19 cellular contexts compared by ENCODE assay signal in the genomic region with DNA sequence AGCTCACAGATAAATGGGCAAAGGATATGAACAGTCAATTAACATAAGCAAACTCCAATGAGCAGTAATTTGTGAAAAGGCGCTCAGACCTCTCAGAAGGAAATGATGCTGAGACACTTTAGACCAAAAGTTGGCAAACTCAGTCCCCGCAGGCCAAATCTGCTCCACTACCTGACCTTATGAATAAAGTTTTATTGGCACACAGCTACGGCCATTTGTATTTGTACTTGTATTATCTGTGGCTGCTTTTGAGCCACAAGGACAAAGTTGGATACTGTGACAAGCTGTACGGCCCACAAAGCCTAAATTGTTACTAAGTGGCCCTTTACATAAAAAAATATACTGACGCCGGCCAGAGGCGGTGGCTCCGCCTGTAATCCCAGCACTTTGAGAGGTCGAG.
A peak's percentile ranks its signal among the peaks of the same experiment; 100 is the strongest.
DNase-seq lines count a peak whose midpoint lies in the region; ATAC-seq, FAIRE-seq and TF ChIP-seq lines count a peak whose summit lies in the region.
"Had no signal": no experiment of that assay in that cellular context is flagged by ENCODE, and none has a peak within 500 bp of the region (broad histone marks: within the 10 kb centered on the region; RNA-seq: fewer than 3 reads in every experiment).

No MANE protein-coding gene starts in this region.

- FAIRE-seq in K562 (lab: Jason Lieb, UNC): no peak

- H3K36me3 ChIP-seq in CD8-positive, alpha-beta T cell (ENCODE audit: insufficient read depth, low read length): peaks cover 48% of the 10 kb centered on the region
- peaks cover 80% of the 10 kb centered on the region for H3K36me3 ChIP-seq in SK-N-MC (ENCODE audit: insufficient read depth, low read length)
- H3K36me3 ChIP-seq in K562 (ENCODE audit: control insufficient read depth, insufficient read depth, low read length): no peaks in the 10 kb centered on the region
- peaks cover 15% of the 10 kb centered on the region for H3K36me3 ChIP-seq in left ventricle myocardium inferior

- TF ChIP-seq CTCF in CD8-positive, alpha-beta T cell (IDR thresholded peaks at IDR 0.05): no peak
- no peak for TF ChIP-seq CTCF in K562 (IDR thresholded peaks at IDR 0.05 in 2 of 3, conservative IDR thresholded peaks at IDR 0.05 in 1 of 3; ENCODE audit: insufficient read depth in 2 of 3, low read depth in 1 of 3, low read length in 3 of 3)
- TF ChIP-seq CTCF in left ventricle myocardium inferior (IDR thresholded peaks at IDR 0.05; ENCODE audit: borderline replicate concordance): no peak

- no peak overlapping the region for H3K4me2 ChIP-seq in K562 (ENCODE audit: insufficient read depth, low read length)

- no peaks in the 10 kb centered on the region for H3K4me1 ChIP-seq in CD8-positive, alpha-beta T cell (ENCODE audit: insufficient read depth, low read length)
- H3K4me1 ChIP-seq in K562 (replicated peaks in 1 of 2; ENCODE audit: control insufficient read depth in 2 of 2, insufficient read depth in 2 of 2, low read length in 2 of 2): peaks cover 0 to 17% of the 10 kb centered on the region in 2 experiments; a peak in 3 of 5 replicates
- H3K4me1 ChIP-seq in left ventricle myocardium inferior: peaks cover 11% of the 10 kb centered on the region

- peaks cover 3% of the 10 kb centered on the region for H3K9me3 Mint-ChIP-seq in CD8-positive, alpha-beta T cell
- no peaks in the 10 kb centered on the region for H3K9me3 Mint-ChIP-seq in stimulated activated effector memory CD8-positive, alpha-beta T cell treated with anti-CD3 and anti-CD28 coated beads, Interleukin-12 subunit alpha, Interleukin-12 subunit beta, amount 100 ng/mL, for 72 hours
- H3K9me3 Mint-ChIP-seq: HFFc6 had no signal

- POLR2A ChIA-PET in CD8-positive, alpha-beta T cell (lab: Charles Lee): no interaction called here
- POLR2A ChIA-PET in K562 (lab: Yijun Ruan, JAX): interaction anchor here (0.7 to 0.8 kb wide), 2 partner anchors 26 to 238 kb away, joined by 3 read pairs; no protein-coding TSS in a partner anchor

- no peaks in the 10 kb centered on the region for H3K9me3 ChIP-seq in CD8-positive, alpha-beta T cell (ENCODE audit: low read length)
- H3K9me3 ChIP-seq in SK-N-MC (ENCODE audit: low read depth, low read length) (no peaks in the 10 kb centered on the region), K562 (replicated peaks; ENCODE audit: control insufficient read depth, insufficient read depth, low read depth, low read length) (no peaks in the 10 kb centered on the region), left ventricle myocardium inferior (replicated peaks) (peaks cover 10% of the 10 kb centered on the region)

- H3K27me3 ChIP-seq in CD8-positive, alpha-beta T cell (ENCODE audit: insufficient read depth, low read length): no peaks in the 10 kb centered on the region
- H3K27me3 ChIP-seq in K562 (ENCODE audit: control insufficient read depth in 2 of 2, insufficient read depth in 2 of 2, low read length in 2 of 2) (no peaks in the 10 kb centered on the region), left ventricle myocardium inferior (ENCODE audit: low read depth) (no peaks in the 10 kb centered on the region)

- peaks cover 23% of the 10 kb centered on the region for H3K4me1 Mint-ChIP-seq in CD8-positive, alpha-beta T cell (ENCODE audit: low read depth)
- H3K4me1 Mint-ChIP-seq in stimulated activated effector memory CD8-positive, alpha-beta T cell treated with anti-CD3 and anti-CD28 coated beads, Interleukin-12 subunit alpha, Interleukin-12 subunit beta, amount 100 ng/mL, for 72 hours: peaks cover 60% of the 10 kb centered on the region

- 70% methylated on average over 9 of the region's 9 CpGs for WGBS in K562 (ENCODE audit: insufficient coverage, low coverage, missing lambda C conversion rate)

- no peaks in the 10 kb centered on the region for H3K79me2 ChIP-seq in K562 (ENCODE audit: control insufficient read depth, insufficient read depth, low read length)

- no TSS peak for BruUV-seq in K562 (replicated peaks; lab: Mats Ljungman, UMichigan)

- no peaks in the 10 kb centered on the region for H3K9me1 ChIP-seq in K562 (ENCODE audit: control insufficient read depth, insufficient read depth, low read length)

- no peak for ATAC-seq in CD8-positive, alpha-beta T cell
- ATAC-seq in K562: no peak
- no peak for ATAC-seq in stimulated activated effector memory CD8-positive, alpha-beta T cell treated with anti-CD3 and anti-CD28 coated beads, Interleukin-12 subunit alpha, Interleukin-12 subunit beta, amount 100 ng/mL, for 72 hours

- no peak for TF ChIP-seq POLR2A in K562 (conservative IDR thresholded peaks at IDR 0.05)

- H3K27ac ChIP-seq in CD8-positive, alpha-beta T cell (ENCODE audit: low read depth, low read length): no peak overlapping the region
- H3K27ac ChIP-seq in SK-N-MC: peak overlapping the region; percentile 23; the same call in 1 of the 2 replicates
- no peak overlapping the region for H3K27ac ChIP-seq in K562 (ENCODE audit: extremely low read depth, low read depth, low read length)
- no peak overlapping the region for H3K27ac ChIP-seq in substantia nigra (ENCODE audit: low read depth, low read length, poor library complexity, severe bottlenecking)
- H3K27ac ChIP-seq in left ventricle myocardium inferior (replicated peaks): no peak overlapping the region
- H3K27ac ChIP-seq: GM23248, RWPE1 had no signal

- DNase-seq in CD8-positive, alpha-beta T cell: no peak
- DNase-seq in SK-N-MC (ENCODE audit: low read depth, low spot score) (no peak), K562 (ENCODE audit: extremely low read depth in 1 of 4, low spot score in 3 of 4) (no peak), substantia nigra (lab: John Stamatoyannopoulos, UW) (no peak), left ventricle myocardium inferior (no peak), NCI-H82 (lab: John Stamatoyannopoulos, UW) (no peak)
- no peak for DNase-seq in stimulated activated effector memory CD8-positive, alpha-beta T cell treated with anti-CD3 and anti-CD28 coated beads, Interleukin-12 subunit alpha, Interleukin-12 subunit beta, amount 100 ng/mL, for 72 hours (ENCODE audit: low spot score in 2 of 2)
- DNase-seq: CD4-positive, CD25-positive, alpha-beta regulatory T cell; COR-L47; DMS79; GM23248; H9; HFFc6; KG1; NCI-H1092; NCI-H1436 treated with DMSO at 0.1 percent for 48 hours; NCI-H1930; SIG-M5 had no signal

- peak overlapping the region; percentile 35 for H3K27ac Mint-ChIP-seq in CD8-positive, alpha-beta T cell
- H3K27ac Mint-ChIP-seq in stimulated activated effector memory CD8-positive, alpha-beta T cell treated with anti-CD3 and anti-CD28 coated beads, Interleukin-12 subunit alpha, Interleukin-12 subunit beta, amount 100 ng/mL, for 72 hours: peak overlapping the region; percentile 77
- H3K27ac Mint-ChIP-seq: H9, HFFc6 had no signal

- H3K36me3 Mint-ChIP-seq in CD8-positive, alpha-beta T cell: peaks cover 83% of the 10 kb centered on the region
- peaks cover 93% of the 10 kb centered on the region for H3K36me3 Mint-ChIP-seq in stimulated activated effector memory CD8-positive, alpha-beta T cell treated with anti-CD3 and anti-CD28 coated beads, Interleukin-12 subunit alpha, Interleukin-12 subunit beta, amount 100 ng/mL, for 72 hours

- H3K27me3 Mint-ChIP-seq in CD8-positive, alpha-beta T cell (ENCODE audit: low read depth): no peaks in the 10 kb centered on the region
- H3K27me3 Mint-ChIP-seq: CD4-positive, CD25-positive, alpha-beta regulatory T cell had no signal

- CTCF ChIA-PET in CD8-positive, alpha-beta T cell (lab: Charles Lee): interaction anchor here (0.8 to 10.6 kb wide), 4 partner anchors 9 to 247 kb away, joined by 3 to 204 read pairs (median 4); no protein-coding TSS in a partner anchor
- CTCF ChIA-PET in K562 (lab: Yijun Ruan, JAX; ENCODE audit: low intra/inter-chr PET ratio): interaction anchor here (0.6 to 4.6 kb wide), 3 partner anchors 38 to 244 kb away, joined by 3 to 111 read pairs (median 7); no protein-coding TSS in a partner anchor

- in situ Hi-C loops in K562 (cut with MboI): no loop called here

- peaks cover 10% of the 10 kb centered on the region; the same call in 1 of the 2 replicates for H4K20me1 ChIP-seq in K562 (replicated peaks; ENCODE audit: control insufficient read depth, insufficient read depth, low read length)

- no peak overlapping the region for H3K4me3 ChIP-seq in CD8-positive, alpha-beta T cell (ENCODE audit: low read depth, low read length)
- H3K4me3 ChIP-seq in SK-N-MC: no peak overlapping the region
- no peak overlapping the region for H3K4me3 ChIP-seq in K562
- H3K4me3 ChIP-seq in left ventricle myocardium inferior: no peak overlapping the region
- H3K4me3 ChIP-seq: GM23248 had no signal

- H3K9ac ChIP-seq in SK-N-MC (ENCODE audit: insufficient read length) (no peak overlapping the region), K562 (ENCODE audit: insufficient read depth in 1 of 2, low read depth in 2 of 2, low read length in 2 of 2) (no peak overlapping the region)
- H3K9ac ChIP-seq: GM23248 had no signal

- H3K4me3 Mint-ChIP-seq in CD8-positive, alpha-beta T cell: no peak overlapping the region
- no peak overlapping the region for H3K4me3 Mint-ChIP-seq in stimulated activated effector memory CD8-positive, alpha-beta T cell treated with anti-CD3 and anti-CD28 coated beads, Interleukin-12 subunit alpha, Interleukin-12 subunit beta, amount 100 ng/mL, for 72 hours
- H3K4me3 Mint-ChIP-seq: CD4-positive, CD25-positive, alpha-beta regulatory T cell; H9; HFFc6 had no signal

- intact Hi-C loops in CD8-positive, alpha-beta T cell (cut with DNase I, micrococcal nuclease): no loop called here
- intact Hi-C loops in K562 (cut with micrococcal nuclease) (no loop called here), left ventricle myocardium inferior (cut with micrococcal nuclease) (no loop called here)

- TF ChIP-seq EP300 in K562 (IDR thresholded peaks at IDR 0.05; ENCODE audit: low read length): no peak

- no peak overlapping the region for H2AFZ ChIP-seq in K562 (ENCODE audit: low read depth, low read length)
- H2AFZ ChIP-seq: GM23248 had no signal

- no peak for TF ChIP-seq RAD21 in K562 (CRISPR knock-in tag; conservative IDR thresholded peaks at IDR 0.05 in 1 of 2, IDR thresholded peaks at IDR 0.05 in 1 of 2)

TF ChIP-seq in K562, 482 proteins besides CTCF, POLR2A, EP300 and RAD21 (continues in another document):
- no peak for TF ChIP-seq ZC3H4 (CRISPR knock-in tag; IDR thresholded peaks at IDR 0.05; ENCODE audit: borderline replicate concordance)
- TF ChIP-seq U2AF2 (optimal IDR thresholded peaks at IDR 0.05; ENCODE audit: low read depth, low read length): no peak
- no peak for TF ChIP-seq ZNF263 (CRISPR knock-in tag; IDR thresholded peaks at IDR 0.05; ENCODE audit: borderline replicate concordance)
